ENCODE assay signal across 8 cellular contexts in the genomic region with DNA sequence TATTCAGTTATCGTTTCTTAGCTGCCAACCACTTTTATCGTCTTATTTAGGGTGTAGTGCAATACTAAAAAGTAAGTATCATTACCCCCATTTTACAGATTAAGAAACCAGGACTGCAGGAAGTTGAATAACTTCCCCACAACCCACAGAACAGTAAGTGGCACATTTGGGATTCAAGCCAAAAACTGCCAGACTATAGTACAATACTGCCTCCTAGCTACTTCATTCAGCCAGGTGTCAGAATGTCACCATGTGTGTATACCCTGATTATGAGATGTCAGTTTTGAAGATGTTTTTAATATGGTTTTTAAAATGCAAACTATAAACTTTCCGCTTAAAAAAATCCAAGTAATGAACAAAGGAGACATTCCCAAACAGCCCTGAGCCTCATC.
DNase-seq lines count a peak whose midpoint lies in the region; ATAC-seq and TF ChIP-seq lines count a peak whose summit lies in the region.

No MANE protein-coding gene starts in this region.

- H3K4me2 ChIP-seq in mesendoderm (ENCODE audit: low read length): no peak overlapping the region

- no peak overlapping the region for H3K27ac ChIP-seq in 22Rv1
- no peak overlapping the region for H3K27ac ChIP-seq in mesendoderm (ENCODE audit: low read depth, low read length)

- H4K8ac ChIP-seq in mesendoderm (ENCODE audit: low read depth, low read length): no peak overlapping the region

- H3K56ac ChIP-seq in mesendoderm (ENCODE audit: low read length): no peak overlapping the region

- peak; percentile 13 for DNase-seq in ELR (ENCODE audit: low read depth)
- DNase-seq in NCI-H460 (ENCODE audit: extremely low read depth, low read depth): peak; percentile 25
- peak; percentile 14 to 21 for DNase-seq in cardiac fibroblast (ENCODE audit: low read depth in 2 of 2)
- peak; percentile 77 for DNase-seq in mesendoderm
- DNase-seq in activated CD4-positive, CD25-positive, alpha-beta regulatory T cell (lab: John Stamatoyannopoulos, UW): no peak
- no peak for DNase-seq in effector CD8-positive, alpha-beta T cell (lab: John Stamatoyannopoulos, UW)

- H3K4me3 ChIP-seq in cardiac fibroblast (replicated peaks in 1 of 2; ENCODE audit: low read depth in 2 of 2, low read length in 2 of 2): no peak overlapping the region
- H3K4me3 ChIP-seq in mesendoderm (ENCODE audit: low read length): no peak overlapping the region

- peak; percentile 59 for TF ChIP-seq CTCF in 22Rv1 (IDR thresholded peaks at IDR 0.05)
- no peak for TF ChIP-seq CTCF in cardiac fibroblast (IDR thresholded peaks at IDR 0.05; ENCODE audit: low read depth, low read length)

- no CpG with 5 or more reads among the region's 3 CpGs for WGBS in mesendoderm (ENCODE audit: extremely low coverage, insufficient coverage, low lambda C conversion rate)

- H3K79me1 ChIP-seq in mesendoderm (ENCODE audit: low read length): no peaks in the 10 kb centered on the region

- no peak overlapping the region for H3K4ac ChIP-seq in mesendoderm (ENCODE audit: low read depth, low read length)

- H3K18ac ChIP-seq in mesendoderm (ENCODE audit: low read length): no peak overlapping the region

- no peaks in the 10 kb centered on the region for H3K36me3 ChIP-seq in mesendoderm (ENCODE audit: control insufficient read depth, insufficient read depth, low read length)

- H2BK15ac ChIP-seq in mesendoderm (replicated peaks; ENCODE audit: low read depth): no peak overlapping the region

- no peak overlapping the region for H4K5ac ChIP-seq in mesendoderm (ENCODE audit: low read length)

- no peak for ATAC-seq in GM21619 (IDR thresholded peaks at IDR 0.05; ENCODE audit: unreplicated experiment)

- H3K4me1 ChIP-seq in mesendoderm (ENCODE audit: control insufficient read depth, low read depth, low read length): no peaks in the 10 kb centered on the region

- no peaks in the 10 kb centered on the region for H3K27me3 ChIP-seq in mesendoderm (ENCODE audit: insufficient read depth, low read length, poor library complexity)

- no peak overlapping the region for H2AK5ac ChIP-seq in mesendoderm (ENCODE audit: low read length)

- H2BK5ac ChIP-seq in mesendoderm (ENCODE audit: low read length): no peak overlapping the region

- H3K9ac ChIP-seq in mesendoderm (ENCODE audit: low read length): no peak overlapping the region

- H3K79me2 ChIP-seq in mesendoderm (ENCODE audit: control insufficient read depth, insufficient read depth, low read length): no peaks in the 10 kb centered on the region

- no peak overlapping the region for H3K23ac ChIP-seq in mesendoderm (ENCODE audit: low read length)

- H2BK120ac ChIP-seq in mesendoderm (ENCODE audit: low read depth, low read length): no peak overlapping the region

Comparison
In these comparisons a context has a peak if more than half of its experiments do, and no peak if none do; other contexts are left out.
1. DNase-seq: peak in ELR (single experiment), NCI-H460 (single experiment), cardiac fibroblast (2 of 2) and mesendoderm (single experiment); none in activated CD4-positive, CD25-positive, alpha-beta regulatory T cell (0 of 4) and effector CD8-positive, alpha-beta T cell (single experiment).